ENCODE assay signal across 17 cellular contexts in genomic region chr5:41968153-41968723, GRCh38. TPM values are rescaled to one million over a fixed set of nuclear protein-coding genes. Genes with fewer than 3 reads are reported as not detected.
DNase-seq lines count a peak whose midpoint lies in the region; TF ChIP-seq lines count a peak whose summit lies in the region.
"Had no signal": no experiment of that assay in that cellular context is flagged by ENCODE, and none has a peak within 500 bp of the region (broad histone marks: within the 10 kb centered on the region; RNA-seq: fewer than 3 reads in every experiment).

No MANE protein-coding gene starts in this region.

- no peaks in the 10 kb centered on the region for H3K36me3 ChIP-seq in HAP-1 (replicated peaks)
- H3K36me3 ChIP-seq in right atrium auricular region, result no peaks in the 10 kb centered on the region
- H3K36me3 ChIP-seq: left lung, uterus had no signal

- in situ Hi-C loops in SK-MEL-5 (cut with HindIII; ENCODE audit: low pct_unique_long_range_greater_than_20kb, low sequenced_read_pairs) (no loop called here), HAP-1 (cut with MboI; ENCODE audit: low sequenced_read_pairs) (no loop called here)

- CTCF ChIA-PET in AG04450 (lab: Charles Lee), result no interaction called here

- H3K9me3 ChIP-seq in AG04450 (ENCODE audit: control insufficient read depth, insufficient read depth, low read length), result no peaks in the 10 kb centered on the region
- no peaks in the 10 kb centered on the region; the same call in 1 of the 2 replicates for H3K9me3 ChIP-seq in HAP-1
- H3K9me3 ChIP-seq in right atrium auricular region, result peaks cover 0 to 21% of the 10 kb centered on the region in 2 donors
- H3K9me3 ChIP-seq: uterus had no signal

- TF ChIP-seq CTCF in AG04450 (IDR thresholded peaks at IDR 0.05; ENCODE audit: low read depth, low read length) (peak; percentile 24; the same call in 1 of the 2 replicates), GM12875 (IDR thresholded peaks at IDR 0.05; ENCODE audit: borderline replicate concordance, insufficient read depth, low read depth, low read length) (peak; percentile 6; the same call in 1 of the 2 replicates), foreskin fibroblast (IDR thresholded peaks at IDR 0.05; ENCODE audit: low read depth, low read length) (peak; percentile 10), right atrium auricular region (IDR thresholded peaks at IDR 0.05) (no peak)

- POLR2A ChIA-PET in AG04450 (lab: Yijun Ruan, JAX), result no interaction called here

- H3K27me3 ChIP-seq in AG04450 (ENCODE audit: control insufficient read depth, insufficient read depth, low read length), result no peaks in the 10 kb centered on the region
- H3K27me3 ChIP-seq in HAP-1 (ENCODE audit: low read depth), result no peaks in the 10 kb centered on the region
- no peaks in the 10 kb centered on the region for H3K27me3 ChIP-seq in right atrium auricular region
- H3K27me3 ChIP-seq: left lung, uterus had no signal

- DNase-seq in AG04450 (ENCODE audit: low read depth, low spot score) (no peak), SK-MEL-5 (ENCODE audit: low read depth, low spot score) (peak; percentile 31), foreskin fibroblast (no peak), HAP-1 (ENCODE audit: low spot score in 2 of 2) (no peak), NCI-H1694 treated with DMSO at 0.1 percent for 48 hours (lab: John Stamatoyannopoulos, UW) (no peak), right atrium auricular region (ENCODE audit: low spot score) (no peak)
- no peak for DNase-seq in stimulated activated naive CD4-positive, alpha-beta T cell treated with Interleukin-2 at 50 U/mL for 16 hours (lab: John Stamatoyannopoulos, UW)
- DNase-seq: activated CD4-positive, alpha-beta memory T cell treated with anti-CD3 and anti-CD28 coated beads for 36 hours; activated naive CD4-positive, alpha-beta T cell treated with anti-CD3 and anti-CD28 coated beads, Interleukin-2, amount 50 U/mL, for 16 hours; activated T-cell treated with anti-CD3 and anti-CD28 coated beads, Interleukin-2, amount 50 U/mL, for 4 hours; left lung; NCI-H2029; nucleus accumbens; right cardiac atrium; stimulated activated naive CD8-positive, alpha-beta T cell treated with anti-CD3 and anti-CD28 coated beads, Interleukin-15, amount 100 ng/mL, for 72 hours; uterus had no signal

- H3K27ac ChIP-seq in AG04450 (ENCODE audit: low read depth, low read length) (no peak overlapping the region), right atrium auricular region (no peak overlapping the region)
- H3K27ac ChIP-seq: left lung, uterus had no signal

- H3K4me1 ChIP-seq in HAP-1, result no peaks in the 10 kb centered on the region
- H3K4me1 ChIP-seq in right atrium auricular region, result no peaks in the 10 kb centered on the region
- H3K4me1 ChIP-seq: left lung, uterus had no signal

- H3K4me3 ChIP-seq in AG04450 (ENCODE audit: low read depth, low read length) (no peak overlapping the region), GM12875 (ENCODE audit: low read depth, low read length) (no peak overlapping the region), foreskin fibroblast (ENCODE audit: low read depth in 1 of 2, low read length in 2 of 2) (no peak overlapping the region), HAP-1 (no peak overlapping the region), right atrium auricular region (no peak overlapping the region)
- H3K4me3 ChIP-seq: left lung, uterus had no signal

RNA-seq across cellular contexts. Expression of gene FBXO4, which starts 43.2 kb away (rescaled TPM):
- polyA plus RNA-seq in AG04450 (2011; rRNA removed), result 6.6 and 10.9 TPM in 2 replicates
- 3.1 and 4.4 TPM in 2 replicates for polyA minus RNA-seq in AG04450 (2011; rRNA and poly(A)+ RNA removed)
- total RNA-seq in SK-MEL-5 (2014; rRNA removed; shearing (Covaris generic)), result 13.0 and 15.7 TPM in 2 replicates
- polyA plus RNA-seq in SK-MEL-5 (2015; cell fraction: cytosol; rRNA removed), result 7.3 and 7.7 TPM in 2 replicates
- 9.1 and 14.5 TPM in 2 replicates for polyA plus RNA-seq in SK-MEL-5 (2015; cell fraction: nucleus; rRNA removed)
- total RNA-seq in right atrium auricular region, result 1 to 10 TPM; 2.8 to 5.4 TPM

Comparison
In these comparisons a context has a peak if more than half of its experiments do, and no peak if none do; other contexts are left out.
1. CTCF ChIP-seq: peak in AG04450 (single experiment), GM12875 (single experiment) and foreskin fibroblast (single experiment); none in right atrium auricular region (0 of 2).